Comparison of ENCODE assay signal across 8 cellular contexts in the genomic region with DNA sequence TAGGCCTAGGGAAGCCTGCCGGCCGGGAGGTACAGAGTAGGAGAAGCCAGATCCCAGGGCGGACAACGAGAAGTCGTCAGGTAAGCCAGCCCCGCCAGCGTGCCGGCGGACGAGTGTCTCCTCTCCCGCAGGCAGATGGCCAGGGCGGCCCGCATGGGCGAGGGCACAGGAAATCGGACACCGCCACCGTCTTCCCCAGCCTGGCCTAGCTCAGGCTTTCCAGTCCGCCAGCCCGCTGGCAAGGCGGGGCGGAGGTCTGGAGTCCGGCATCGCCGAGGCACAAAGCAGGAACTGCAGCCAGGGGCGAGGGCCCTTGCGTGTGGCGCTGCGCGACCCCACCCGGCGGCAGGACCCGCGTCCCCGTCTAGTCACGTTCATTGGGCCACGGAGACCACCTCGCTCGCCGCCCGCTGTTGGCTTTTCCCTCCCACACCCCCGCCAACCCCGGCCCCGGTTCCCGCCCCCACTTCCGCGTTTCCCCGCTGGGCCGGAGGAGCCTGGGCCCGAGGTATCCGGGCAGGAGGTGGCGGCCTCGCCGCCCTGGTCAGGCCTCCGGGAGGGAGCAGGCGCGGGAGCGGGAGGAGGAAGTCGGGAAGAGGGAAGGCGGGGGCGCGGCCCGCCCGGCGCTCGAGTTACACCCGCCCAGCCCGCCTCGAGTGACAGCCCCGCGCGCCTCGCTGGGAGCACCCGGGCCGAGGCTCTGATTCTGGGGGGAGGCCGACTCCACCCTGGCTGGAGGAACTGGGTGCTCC. TPM values are rescaled to one million over a fixed set of nuclear protein-coding genes. Genes with fewer than 3 reads are reported as not detected.
DNase-seq lines count a peak whose midpoint lies in the region; ATAC-seq and TF ChIP-seq lines count a peak whose summit lies in the region.

Gene GPD2 (plus strand): TSS at position 655 of the 752 bp plus-strand sequence. CDS start 39,727 bp downstream, outside the sequence.

- H3K4me2 ChIP-seq in OCI-LY3 (ENCODE audit: low read length): peak within 1 kb of the TSS; percentile 88

- DNase-seq in CD4-positive, alpha-beta memory T cell: peak; percentile 58 to 68 (median 62)
- DNase-seq in activated T-cell treated with anti-CD3 and anti-CD28 coated beads for 48 hours (ENCODE audit: low read depth) (peak; percentile 51), epithelial cell of proximal tubule (ENCODE audit: low read depth) (no peak), mucosa of gallbladder (ENCODE audit: low spot score) (peak; percentile 92)
- DNase-seq in stimulated activated CD8-positive, alpha-beta memory T cell treated with anti-CD3 and anti-CD28 coated beads, Interleukin-4, amount 100 ng/mL, for 48 hours: peak; percentile 74

- intact Hi-C loops in CD4-positive, alpha-beta memory T cell (cut with micrococcal nuclease): loop anchor here (1.0 kb wide), 2 partner anchors 36 to 101 kb away; no protein-coding TSS in a partner anchor

- CTCF ChIA-PET in CD4-positive, alpha-beta memory T cell (lab: Charles Lee; ENCODE audit: partially characterized antibody): interaction anchor here (0.9 to 2.4 kb wide), 4 partner anchors 95 to 154 kb away, joined by 3 to 18 read pairs (median 5); no protein-coding TSS in a partner anchor

- no peaks in the 10 kb centered on the region for H3K27me3 ChIP-seq in CD4-positive, alpha-beta memory T cell (ENCODE audit: insufficient read depth, low read length)
- H3K27me3 ChIP-seq in OCI-LY3 (ENCODE audit: low read depth, low read length): no peaks in the 10 kb centered on the region

- peak within 1 kb of the TSS; percentile 91 for H3K9ac ChIP-seq in OCI-LY3 (ENCODE audit: low read length)

- peak within 1 kb of the TSS; percentile 65 for H3K27ac ChIP-seq in CD4-positive, alpha-beta memory T cell (ENCODE audit: low read depth, low read length)
- H3K27ac ChIP-seq in OCI-LY3 (ENCODE audit: low read length): peak within 1 kb of the TSS; percentile 52

- H2AFZ ChIP-seq in OCI-LY3 (ENCODE audit: low read depth, low read length): peak within 1 kb of the TSS; percentile 34

- H3K27ac Mint-ChIP-seq in CD4-positive, alpha-beta memory T cell: peak within 1 kb of the TSS; percentile 93 to 98 (median 97)

- H3K36me3 Mint-ChIP-seq in CD4-positive, alpha-beta memory T cell: peaks cover 4% of the 10 kb centered on the region in 2 donors

- H4K20me1 ChIP-seq in OCI-LY3 (ENCODE audit: insufficient read depth, low read length): no peaks in the 10 kb centered on the region; the same call in 1 of the 2 replicates

- H3K27me3 Mint-ChIP-seq in CD4-positive, alpha-beta memory T cell: no peaks in the 10 kb centered on the region

- H3K4me1 ChIP-seq in CD4-positive, alpha-beta memory T cell (ENCODE audit: insufficient read depth, low read length): peaks cover 22% of the 10 kb centered on the region
- peaks cover 41% of the 10 kb centered on the region for H3K4me1 ChIP-seq in OCI-LY3 (ENCODE audit: low read length)

- peak within 1 kb of the TSS; percentile 93 to 99 (median 98) for H3K4me3 Mint-ChIP-seq in CD4-positive, alpha-beta memory T cell

- peaks cover 37% of the 10 kb centered on the region for H3K79me2 ChIP-seq in OCI-LY3 (ENCODE audit: low read length)

- no peaks in the 10 kb centered on the region for H3K9me3 ChIP-seq in CD4-positive, alpha-beta memory T cell (ENCODE audit: control insufficient read depth in 1 of 2, low read length in 2 of 2)
- no peaks in the 10 kb centered on the region for H3K9me3 ChIP-seq in OCI-LY3 (ENCODE audit: insufficient read depth, low read length)

- TF ChIP-seq CTCF in OCI-LY3 (IDR thresholded peaks at IDR 0.05; ENCODE audit: low read depth, low read length): no peak
- peak; percentile 4 for TF ChIP-seq CTCF in epithelial cell of proximal tubule (conservative IDR thresholded peaks at IDR 0.05; ENCODE audit: low read depth, low read length)

- H3K36me3 ChIP-seq in CD4-positive, alpha-beta memory T cell (ENCODE audit: insufficient read depth, low read length): no peaks in the 10 kb centered on the region
- H3K36me3 ChIP-seq in OCI-LY3 (replicated peaks; ENCODE audit: low read depth, low read length): peaks cover 4% of the 10 kb centered on the region

- POLR2A ChIA-PET in CD4-positive, alpha-beta memory T cell (lab: Charles Lee; ENCODE audit: partially characterized antibody): interaction anchor here (1.6 to 4.5 kb wide), 7 partner anchors 12 to 104 kb away, joined by 3 to 32 read pairs (median 21); no protein-coding TSS in a partner anchor

- H3K9me3 Mint-ChIP-seq in CD4-positive, alpha-beta memory T cell: no peaks in the 10 kb centered on the region

- peak within 1 kb of the TSS; percentile 20 to 66 for H3K4me3 ChIP-seq in CD4-positive, alpha-beta memory T cell (ENCODE audit: low read length in 2 of 2)
- H3K4me3 ChIP-seq in OCI-LY3 (ENCODE audit: low read length) (peak within 1 kb of the TSS; percentile 85), epithelial cell of proximal tubule (ENCODE audit: low read depth, low read length) (peak within 1 kb of the TSS; percentile 83)

- H3K4me1 Mint-ChIP-seq in CD4-positive, alpha-beta memory T cell: peaks cover 23 to 46% (median 31%) of the 10 kb centered on the region in 4 donors

- ATAC-seq in GM19351 (IDR thresholded peaks at IDR 0.05; ENCODE audit: unreplicated experiment) (peak; percentile 53), HG03469 (IDR thresholded peaks at IDR 0.05; ENCODE audit: unreplicated experiment) (peak; percentile 24)

RNA-seq across cellular contexts. Expression of gene GPD2, which starts in this region (rescaled TPM):
- 10 to 100 TPM; 12.2 to 13.1 TPM for total RNA-seq in CD4-positive, alpha-beta memory T cell
- polyA plus RNA-seq in CD4-positive, alpha-beta memory T cell: 1 to 10 TPM; 3.5 to 7.8 TPM
- total RNA-seq in epithelial cell of proximal tubule: 22.4 and 30.6 TPM in 2 replicates
- 35.0 TPM for total RNA-seq in mucosa of gallbladder
